Comparison of ENCODE assay signal across 1 cellular context in genomic region chr22:25402501-25403283, GRCh38.
TF ChIP-seq lines count a peak whose summit lies in the region.

No MANE protein-coding gene starts in this region.

TF ChIP-seq in HepG2, 621 proteins besides CTCF, POLR2A, EP300 and RAD21 (continued from another document and continues in another):
- TF ChIP-seq ZBTB7B (CRISPR knock-in tag; IDR thresholded peaks at IDR 0.05) (peak; percentile 90), KDM4B (CRISPR knock-in tag; IDR thresholded peaks at IDR 0.05) (no peak), MAFG (CRISPR knock-in tag; IDR thresholded peaks at IDR 0.05) (no peak), GTF2F1 (IDR thresholded peaks at IDR 0.05; ENCODE audit: low read length) (no peak), ZNF362 (CRISPR knock-in tag; IDR thresholded peaks at IDR 0.05; ENCODE audit: borderline replicate concordance) (no peak), SIN3B (IDR thresholded peaks at IDR 0.05; ENCODE audit: low read length) (no peak), FOXA3 (CRISPR knock-in tag; IDR thresholded peaks at IDR 0.05) (peak; percentile 78), AHR (CRISPR knock-in tag; IDR thresholded peaks at IDR 0.05) (no peak), PHF8 (CRISPR knock-in tag; IDR thresholded peaks at IDR 0.05) (peak; percentile 41), ZUFSP (CRISPR knock-in tag; IDR thresholded peaks at IDR 0.05; ENCODE audit: borderline replicate concordance) (no peak), ZBTB39 (CRISPR knock-in tag; IDR thresholded peaks at IDR 0.05) (no peak), PCBP2 (optimal IDR thresholded peaks at IDR 0.05; ENCODE audit: low read depth, low read length, poor library complexity, severe bottlenecking) (no peak), HOXD1 (CRISPR knock-in tag; IDR thresholded peaks at IDR 0.05) (0 out of 2 replicates have a peak, but pooled peaks have one; percentile 49), RORA (CRISPR knock-in tag; IDR thresholded peaks at IDR 0.05) (no peak), THAP9 (CRISPR knock-in tag; IDR thresholded peaks at IDR 0.05; ENCODE audit: borderline replicate concordance) (peak; percentile 67; the same call in 1 of the 2 replicates), IRF1 (CRISPR knock-in tag; IDR thresholded peaks at IDR 0.05; ENCODE audit: low read depth) (0 out of 2 replicates have a peak, but pooled peaks have one; percentile 55), PHF21A (CRISPR knock-in tag; IDR thresholded peaks at IDR 0.05) (peak; percentile 97), IRX3 (CRISPR knock-in tag; IDR thresholded peaks at IDR 0.05; ENCODE audit: borderline replicate concordance, low read depth) (no peak), ZFP1 (CRISPR knock-in tag; IDR thresholded peaks at IDR 0.05) (no peak), SNAPC2 (CRISPR knock-in tag; IDR thresholded peaks at IDR 0.05) (no peak), ZSCAN29 (CRISPR knock-in tag; conservative IDR thresholded peaks at IDR 0.05) (peak; percentile 77; the same call in 1 of the 2 replicates), ZNF615 (CRISPR knock-in tag; IDR thresholded peaks at IDR 0.05; ENCODE audit: borderline replicate concordance) (no peak), ATM (IDR thresholded peaks at IDR 0.05; ENCODE audit: borderline replicate concordance) (no peak), JARID2 (CRISPR knock-in tag; IDR thresholded peaks at IDR 0.05; ENCODE audit: insufficient replicate concordance) (no peak), SP1 (IDR thresholded peaks at IDR 0.05) (no peak), SP1 (CRISPR knock-in tag; IDR thresholded peaks at IDR 0.05) (no peak), SNAI1 (CRISPR knock-in tag; IDR thresholded peaks at IDR 0.05; ENCODE audit: borderline replicate concordance) (peak; percentile 67; the same call in 1 of the 2 replicates), ZNF296 (CRISPR knock-in tag; conservative IDR thresholded peaks at IDR 0.05) (peak; percentile 98), MYNN (CRISPR knock-in tag; IDR thresholded peaks at IDR 0.05; ENCODE audit: low read depth) (no peak), ZFP82 (CRISPR knock-in tag; IDR thresholded peaks at IDR 0.05; ENCODE audit: borderline replicate concordance) (no peak), ZFYVE20 (CRISPR knock-in tag; IDR thresholded peaks at IDR 0.05; ENCODE audit: borderline replicate concordance, low read depth) (no peak), ZBTB37 (CRISPR knock-in tag; IDR thresholded peaks at IDR 0.05) (no peak), MXD1 (CRISPR knock-in tag; IDR thresholded peaks at IDR 0.05) (peak; percentile 63; the same call in 1 of the 2 replicates), ZNF775 (CRISPR knock-in tag; IDR thresholded peaks at IDR 0.05; ENCODE audit: borderline replicate concordance) (peak; percentile 87; the same call in 1 of the 2 replicates), NR2F2 (IDR thresholded peaks at IDR 0.05; ENCODE audit: borderline replicate concordance, low read depth) (peak; percentile 87), HOMEZ (CRISPR knock-in tag; IDR thresholded peaks at IDR 0.05; ENCODE audit: low read depth) (peak; percentile 73; the same call in 1 of the 2 replicates), ZNF274 (CRISPR knock-in tag; IDR thresholded peaks at IDR 0.05) (no peak), ZNF326 (CRISPR knock-in tag; IDR thresholded peaks at IDR 0.05; ENCODE audit: borderline replicate concordance) (no peak), ZNF556 (CRISPR knock-in tag; IDR thresholded peaks at IDR 0.05; ENCODE audit: borderline replicate concordance) (peak; percentile 89; the same call in 1 of the 2 replicates), ZNF432 (CRISPR knock-in tag; IDR thresholded peaks at IDR 0.05; ENCODE audit: borderline replicate concordance) (no peak), DPF2 (CRISPR knock-in tag; IDR thresholded peaks at IDR 0.05; ENCODE audit: borderline replicate concordance, low read depth) (peak; percentile 63), ZSCAN22 (CRISPR knock-in tag; IDR thresholded peaks at IDR 0.05) (no peak), KDM1A (CRISPR knock-in tag; IDR thresholded peaks at IDR 0.05) (peak; percentile 100), ZNF776 (CRISPR knock-in tag; IDR thresholded peaks at IDR 0.05) (peak; percentile 49; the same call in 1 of the 2 replicates), KDM5A (IDR thresholded peaks at IDR 0.05; ENCODE audit: borderline replicate concordance, low read length) (0 out of 2 replicates have a peak, but pooled peaks have one; percentile 48), HNRNPL (IDR thresholded peaks at IDR 0.05; ENCODE audit: low read depth, low read length) (peak; percentile 89), NR2C2 (CRISPR knock-in tag; IDR thresholded peaks at IDR 0.05; ENCODE audit: borderline replicate concordance) (peak; percentile 82), BATF2 (CRISPR knock-in tag; IDR thresholded peaks at IDR 0.05) (no peak), AGO1 (IDR thresholded peaks at IDR 0.05; ENCODE audit: low read depth, low read length, poor library complexity, severe bottlenecking) (no peak), ARNTL (CRISPR knock-in tag; IDR thresholded peaks at IDR 0.05) (peak; percentile 79; the same call in 1 of the 2 replicates), ATAD3A (CRISPR knock-in tag; IDR thresholded peaks at IDR 0.05) (no peak), RAD51 (IDR thresholded peaks at IDR 0.05; ENCODE audit: borderline replicate concordance) (no peak), NCOA5 (CRISPR knock-in tag; IDR thresholded peaks at IDR 0.05) (no peak), FOXP4 (CRISPR knock-in tag; IDR thresholded peaks at IDR 0.05) (peak; percentile 77), ZNF614 (CRISPR knock-in tag; IDR thresholded peaks at IDR 0.05; ENCODE audit: borderline replicate concordance) (0 out of 2 replicates have a peak, but pooled peaks have one; percentile 21), ZNF230 (CRISPR knock-in tag; IDR thresholded peaks at IDR 0.05) (peak; percentile 78; the same call in 1 of the 2 replicates)
